In genomic region chr1:207035877-207036558, GRCh38 we compare ENCODE assay signal across 23 cellular contexts. TPM values are rescaled to one million over a fixed set of nuclear protein-coding genes. Genes with fewer than 3 reads are reported as not detected.
DNase-seq lines count a peak whose midpoint lies in the region; ATAC-seq, FAIRE-seq and TF ChIP-seq lines count a peak whose summit lies in the region.
"Had no signal": no experiment of that assay in that cellular context is flagged by ENCODE, and none has a peak within 500 bp of the region (broad histone marks: within the 10 kb centered on the region; RNA-seq: fewer than 3 reads in every experiment).

No MANE protein-coding gene starts in this region.

- CTCF ChIA-PET in activated naive CD4-positive, alpha-beta T cell treated with anti-CD3 and anti-CD28 coated beads, Interleukin-2, amount 10 ng/mL, durations not matched to agents 7 days and 5 days (lab: Charles Lee): interaction anchor here (0.5 to 1.4 kb wide), 2 partner anchors 14 to 38 kb away, joined by 5 read pairs; no protein-coding TSS in a partner anchor

- no peaks in the 10 kb centered on the region for H3K36me3 Mint-ChIP-seq in activated naive CD4-positive, alpha-beta T cell treated with anti-CD3 and anti-CD28 coated beads, Interleukin-2, amount 50 U/mL, for 72 hours
- no peaks in the 10 kb centered on the region for H3K36me3 Mint-ChIP-seq in activated naive CD4-positive, alpha-beta T cell treated with anti-CD3 and anti-CD28 coated beads, Interleukin-2, amount 10 ng/mL, durations not matched to agents 7 days and 5 days
- H3K36me3 Mint-ChIP-seq: CD8-positive, alpha-beta T cell had no signal

- H3K9me3 Mint-ChIP-seq in activated naive CD4-positive, alpha-beta T cell treated with anti-CD3 and anti-CD28 coated beads, Interleukin-2, amount 50 U/mL, for 72 hours: no peaks in the 10 kb centered on the region
- H3K9me3 Mint-ChIP-seq in activated naive CD4-positive, alpha-beta T cell treated with anti-CD3 and anti-CD28 coated beads, Interleukin-2, amount 10 ng/mL, durations not matched to agents 7 days and 5 days: no peaks in the 10 kb centered on the region
- H3K9me3 Mint-ChIP-seq: CD8-positive, alpha-beta T cell had no signal

- no peak for TF ChIP-seq EP300 in stomach (IDR thresholded peaks at IDR 0.05)

- H3K27me3 ChIP-seq in bronchial epithelial cell (ENCODE audit: control insufficient read depth, insufficient read depth, low read length): no peaks in the 10 kb centered on the region
- H3K27me3 ChIP-seq in stomach: no peaks in the 10 kb centered on the region
- H3K27me3 ChIP-seq: BLaER1 treated with 17β-estradiol and CSF1 and Interleukin-3, amounts not matched to agents 10 nM and 100 nM had no signal

- no peak for TF ChIP-seq POLR2A in stomach (IDR thresholded peaks at IDR 0.05)

- no peaks in the 10 kb centered on the region for H3K4me1 Mint-ChIP-seq in activated naive CD4-positive, alpha-beta T cell treated with anti-CD3 and anti-CD28 coated beads, Interleukin-2, amount 10 ng/mL, durations not matched to agents 7 days and 5 days

- no peak overlapping the region for H3K4me3 Mint-ChIP-seq in activated naive CD4-positive, alpha-beta T cell treated with anti-CD3 and anti-CD28 coated beads, Interleukin-2, amount 10 ng/mL, durations not matched to agents 7 days and 5 days
- H3K4me3 Mint-ChIP-seq: CD8-positive, alpha-beta T cell had no signal

- H3K27ac Mint-ChIP-seq in activated naive CD4-positive, alpha-beta T cell treated with anti-CD3 and anti-CD28 coated beads, Interleukin-2, amount 50 U/mL, for 72 hours: no peak overlapping the region
- H3K27ac Mint-ChIP-seq in activated naive CD4-positive, alpha-beta T cell treated with anti-CD3 and anti-CD28 coated beads, Interleukin-2, amount 10 ng/mL, durations not matched to agents 7 days and 5 days: no peak overlapping the region
- H3K27ac Mint-ChIP-seq: CD8-positive, alpha-beta T cell had no signal

- peak overlapping the region in 4 of 5 donors; percentile 21 to 91 (median 42) for H3K27ac ChIP-seq in stomach
- H3K27ac ChIP-seq: BLaER1 treated with 17β-estradiol and CSF1 and Interleukin-3, amounts not matched to agents 10 nM and 100 nM had no signal

- peaks cover 43% of the 10 kb centered on the region for H3K27me3 Mint-ChIP-seq in activated naive CD4-positive, alpha-beta T cell treated with anti-CD3 and anti-CD28 coated beads, Interleukin-2, amount 10 ng/mL, durations not matched to agents 7 days and 5 days

- no peaks in the 10 kb centered on the region for H3K9me3 ChIP-seq in stomach
- H3K9me3 ChIP-seq: BLaER1 treated with 17β-estradiol and CSF1 and Interleukin-3, amounts not matched to agents 10 nM and 100 nM had no signal

- TF ChIP-seq CTCF in bronchial epithelial cell (IDR thresholded peaks at IDR 0.05; ENCODE audit: insufficient read depth, low read length, severe bottlenecking) (no peak), stomach (IDR thresholded peaks at IDR 0.05) (no peak)

- intact Hi-C loops in stomach (cut with DNase I; ENCODE audit: low total_unique reads): no loop called here

- no peak for DNase-seq in activated naive CD4-positive, alpha-beta T cell treated with anti-CD3 and anti-CD28 coated beads, Interleukin-2, amount 50 U/mL, for 72 hours (ENCODE audit: low spot score in 2 of 2)
- no peak for DNase-seq in activated naive CD4-positive, alpha-beta T cell treated with anti-CD3 and anti-CD28 coated beads, Interleukin-2, amount 10 ng/mL, durations not matched to agents 7 days and 5 days
- DNase-seq in M059J (ENCODE audit: low read depth): peak; percentile 53
- DNase-seq in bronchial epithelial cell (ENCODE audit: low read depth): peak; percentile 47
- no peak for DNase-seq in stomach
- no peak for DNase-seq in NCI-H226
- DNase-seq in NCI-H146 (lab: John Stamatoyannopoulos, UW): no peak
- DNase-seq: CD8-positive, alpha-beta T cell; DMS53; KG1; NCI-H1417 treated with DMSO at 0.1 percent for 48 hours; NCI-H1930; NCI-H2171; NCI-H446 treated with DMSO at 0.1 percent for 48 hours; NCI-H69; SIG-M5 had no signal

- H3K4me3 ChIP-seq in bronchial epithelial cell (ENCODE audit: low read depth, low read length) (no peak overlapping the region), stomach (no peak overlapping the region)
- H3K4me3 ChIP-seq: BLaER1 treated with 17β-estradiol and CSF1 and Interleukin-3, amounts not matched to agents 10 nM and 100 nM had no signal

- 59 to 76% (median 64%) methylated on average over 4 of the region's 4 CpGs for WGBS in stomach, 5 donors

- H3K4me1 ChIP-seq in stomach: peaks cover 5 to 15% (median 9%) of the 10 kb centered on the region in 4 donors
- H3K4me1 ChIP-seq: BLaER1 treated with 17β-estradiol and CSF1 and Interleukin-3, amounts not matched to agents 10 nM and 100 nM had no signal

- H3K36me3 ChIP-seq in bronchial epithelial cell (ENCODE audit: control insufficient read depth, insufficient read depth, low read length): peaks cover 1% of the 10 kb centered on the region
- no peaks in the 10 kb centered on the region for H3K36me3 ChIP-seq in stomach
- H3K36me3 ChIP-seq: BLaER1 treated with 17β-estradiol and CSF1 and Interleukin-3, amounts not matched to agents 10 nM and 100 nM had no signal

- FAIRE-seq in bronchial epithelial cell (lab: Jason Lieb, UNC): peak; percentile 7
- FAIRE-seq: GM12892, GM18507, H1 had no signal

- ATAC-seq in activated naive CD4-positive, alpha-beta T cell treated with anti-CD3 and anti-CD28 coated beads, Interleukin-2, amount 50 U/mL, for 72 hours: peak; percentile 14 to 75
- ATAC-seq: CD8-positive, alpha-beta T cell; SK-N-SH treated with all-trans-retinoic acid at 6 μM for 48 hours had no signal

RNA-seq across cellular contexts. Expression of gene C1orf116, which starts 3.5 kb away (rescaled TPM):
- total RNA-seq in activated naive CD4-positive, alpha-beta T cell treated with anti-CD3 and anti-CD28 coated beads, Interleukin-2, amount 50 U/mL, for 72 hours: under 1 TPM in 1 of 2 donors, not detected in 1; 0.06 TPM
- not detected in 2 replicates for total RNA-seq in M059J (2014; rRNA removed; shearing (Covaris generic))
- total RNA-seq in bronchial epithelial cell (20.0 and 29.6 TPM in 2 replicates), stomach (10 to 100 TPM; 18.0 to 91.7 (median 59.5) TPM)
- 10 to 100 TPM; 17.1 to 50.4 (median 29.7) TPM for polyA plus RNA-seq in stomach

RNA-seq across cellular contexts. Expression of gene YOD1, which starts 15.0 kb away (rescaled TPM):
- total RNA-seq in activated naive CD4-positive, alpha-beta T cell treated with anti-CD3 and anti-CD28 coated beads, Interleukin-2, amount 50 U/mL, for 72 hours: 10 to 100 TPM in 1 of 2 donors, 1 to 10 TPM in 1; 6.6 to 23.4 TPM
- total RNA-seq in M059J (2014; rRNA removed; shearing (Covaris generic)): 5.1 and 6.0 TPM in 2 replicates
- total RNA-seq in bronchial epithelial cell: 12.8 and 15.3 TPM in 2 replicates
- total RNA-seq in stomach: 10 to 100 TPM in 2 of 5 donors, 1 to 10 TPM in 3; 2.3 to 47.9 (median 9.4) TPM
- polyA plus RNA-seq in stomach: 1 to 10 TPM; 1.5 to 3.2 (median 1.5) TPM

RNA-seq across cellular contexts. Expression of gene PFKFB2, which starts 17.1 kb away (rescaled TPM):
- 1 to 10 TPM; 3.8 to 6.9 TPM for total RNA-seq in activated naive CD4-positive, alpha-beta T cell treated with anti-CD3 and anti-CD28 coated beads, Interleukin-2, amount 50 U/mL, for 72 hours
- total RNA-seq in M059J (2014; rRNA removed; shearing (Covaris generic)): 6.4 and 6.5 TPM in 2 replicates
- total RNA-seq in bronchial epithelial cell (36.9 and 63.2 TPM in 2 replicates), stomach (10 to 100 TPM in 4 of 5 donors, 1 to 10 TPM in 1; 2.3 to 97.3 (median 29.1) TPM)
- 1 to 10 TPM; 5.1 to 9.3 (median 6.7) TPM for polyA plus RNA-seq in stomach

RNA-seq across cellular contexts. Expression of gene C4BPB, which starts 52.6 kb away (rescaled TPM):
- 1 to 10 TPM; 8.3 to 8.9 TPM for total RNA-seq in activated naive CD4-positive, alpha-beta T cell treated with anti-CD3 and anti-CD28 coated beads, Interleukin-2, amount 50 U/mL, for 72 hours
- total RNA-seq in M059J (2014; rRNA removed; shearing (Covaris generic)): not detected in 2 replicates
- total RNA-seq in bronchial epithelial cell (not detected in 2 replicates), stomach (1 to 10 TPM in 2 of 5 donors, not detected in 3; 3.5 to 6.2 TPM)
- polyA plus RNA-seq in stomach: 10 to 100 TPM in 2 of 3 donors, 1 to 10 TPM in 1; 8.5 to 18.9 (median 14.8) TPM
- total RNA-seq: A673, H1, RPMI7951 had no signal
- polyA plus RNA-seq: H1 had no signal

Comparison
In these comparisons a context has a peak if more than half of its experiments do, and no peak if none do; other contexts are left out.
1. DNase-seq: peak in M059J (single experiment) and bronchial epithelial cell (single experiment); none in activated naive CD4-positive, alpha-beta T cell treated with anti-CD3 and anti-CD28 coated beads, Interleukin-2, amount 50 U/mL, for 72 hours (0 of 2), activated naive CD4-positive, alpha-beta T cell treated with anti-CD3 and anti-CD28 coated beads, Interleukin-2, amount 10 ng/mL, durations not matched to agents 7 days and 5 days (single experiment), stomach (single experiment), NCI-H226 (single experiment) and NCI-H146 (single experiment).
2. RNA of gene C1orf116, which starts 3.5 kb away (total RNA-seq): 18.0 to 91.7 TPM in stomach and 20.0 to 29.6 TPM in bronchial epithelial cell; 0.06 TPM in activated naive CD4-positive, alpha-beta T cell treated with anti-CD3 and anti-CD28 coated beads, Interleukin-2, amount 50 U/mL, for 72 hours and not detected in M059J; every median in the first group is over 10 times any median in the second.